1 cellular context compared by ENCODE assay signal in genomic region chr22:41946360-41947180, GRCh38.
TF ChIP-seq lines count a peak whose summit lies in the region.

TSS of gene CENPM (minus strand) at chr22:41947152. CDS start at chr22:41947076, 76 bp downstream.

TF ChIP-seq in HepG2, 621 proteins besides CTCF, POLR2A, EP300 and RAD21 (continued from another document):
- TF ChIP-seq CERS6 (CRISPR knock-in tag; IDR thresholded peaks at IDR 0.05) (no peak), SALL2 (CRISPR knock-in tag; IDR thresholded peaks at IDR 0.05) (peak; percentile 92), STAG1 (CRISPR knock-in tag; IDR thresholded peaks at IDR 0.05) (no peak), PITX1 (CRISPR knock-in tag; IDR thresholded peaks at IDR 0.05) (peak; percentile 58; the same call in 1 of the 2 replicates), EED (CRISPR knock-in tag; IDR thresholded peaks at IDR 0.05) (no peak), ZSCAN25 (CRISPR knock-in tag; IDR thresholded peaks at IDR 0.05) (no peak; the same call in none of the 2 replicates), MEIS2 (CRISPR knock-in tag; IDR thresholded peaks at IDR 0.05) (peak; percentile 30; the same call in 1 of the 2 replicates)
- TF ChIP-seq, protein P1, sequence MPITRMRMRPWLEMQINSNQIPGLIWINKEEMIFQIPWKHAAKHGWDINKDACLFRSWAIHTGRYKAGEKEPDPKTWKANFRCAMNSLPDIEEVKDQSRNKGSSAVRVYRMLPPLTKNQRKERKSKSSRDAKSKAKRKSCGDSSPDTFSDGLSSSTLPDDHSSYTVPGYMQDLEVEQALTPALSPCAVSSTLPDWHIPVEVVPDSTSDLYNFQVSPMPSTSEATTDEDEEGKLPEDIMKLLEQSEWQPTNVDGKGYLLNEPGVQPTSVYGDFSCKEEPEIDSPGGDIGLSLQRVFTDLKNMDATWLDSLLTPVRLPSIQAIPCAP (CRISPR knock-in tag; IDR thresholded peaks at IDR 0.05; ENCODE audit: low read depth) = no peak
